Comparison of ENCODE assay signal across 8 cellular contexts in genomic region chr5:111278824-111279504, GRCh38. TPM values are rescaled to one million over a fixed set of nuclear protein-coding genes. Genes with fewer than 3 reads are reported as not detected.
DNase-seq lines count a peak whose midpoint lies in the region; ATAC-seq and TF ChIP-seq lines count a peak whose summit lies in the region.

No MANE protein-coding gene starts in this region.

- H3K9me3 ChIP-seq in OCI-LY7 (ENCODE audit: low read length) = no peaks in the 10 kb centered on the region

- H3K9me2 ChIP-seq in OCI-LY7 (ENCODE audit: insufficient read depth, low read length) = no peaks in the 10 kb centered on the region

- no peaks in the 10 kb centered on the region for H4K20me1 ChIP-seq in OCI-LY7 (ENCODE audit: insufficient read depth, low read length)

- no peak overlapping the region for H2AFZ ChIP-seq in OCI-LY7 (ENCODE audit: low read length)

- intact Hi-C loops in OCI-LY7 (cut with micrococcal nuclease; ENCODE audit: unreplicated experiment) = loop anchor here (1.0 to 2.0 kb wide), 2 partner anchors 56 to 121 kb away; no protein-coding TSS in a partner anchor

- H3K4me3 ChIP-seq in OCI-LY7 (ENCODE audit: low read depth, low read length, poor library complexity, severe bottlenecking) = no peak overlapping the region

- CTCF ChIA-PET in OCI-LY7 (lab: Charles Lee; ENCODE audit: unreplicated experiment) = interaction anchor here (1.0 kb wide), 1 partner anchor 123 kb away, joined by 4 read pairs; no protein-coding TSS in a partner anchor

- DNase-seq in AG08396 (ENCODE audit: low spot score) (peak; percentile 46), OCI-LY7 (ENCODE audit: low spot score) (peak; percentile 59), germinal center (ENCODE audit: low spot score) (peak; percentile 69), retina (peak; percentile 37), DMS79 (lab: John Stamatoyannopoulos, UW) (no peak)
- peak; percentile 75 to 84 for DNase-seq in activated T-helper 1 cell treated with anti-CD3 and anti-CD28 coated beads, Interleukin-2, amount 50 U/mL, for 16 hours (ENCODE audit: low read depth in 1 of 2, low spot score in 1 of 2)

- H3K4me1 ChIP-seq in OCI-LY7 (ENCODE audit: insufficient read depth, low read length, poor library complexity, severe bottlenecking) = peaks cover 6% of the 10 kb centered on the region

- H3K79me2 ChIP-seq in OCI-LY7 (ENCODE audit: insufficient read depth, low read depth, low read length) = no peaks in the 10 kb centered on the region

- H3K4me2 ChIP-seq in OCI-LY7 (ENCODE audit: low read length) = no peak overlapping the region

- TF ChIP-seq CTCF in OCI-LY7 (conservative IDR thresholded peaks at IDR 0.05; ENCODE audit: low read length) = peak; percentile 93

- POLR2A ChIA-PET in OCI-LY7 (lab: Charles Lee) = interaction anchor here (0.7 to 1.0 kb wide), 3 partner anchors 10 to 55 kb away, joined by 3 to 4 read pairs (median 3); no protein-coding TSS in a partner anchor

- H3K27ac ChIP-seq in OCI-LY7 (ENCODE audit: low read depth, low read length, poor library complexity, severe bottlenecking) = no peak overlapping the region

- ATAC-seq in GM18858 (IDR thresholded peaks at IDR 0.05; ENCODE audit: unreplicated experiment) (peak; percentile 53), HG03045 (IDR thresholded peaks at IDR 0.05; ENCODE audit: unreplicated experiment) (peak; percentile 82)

- H3K36me3 ChIP-seq in OCI-LY7 (ENCODE audit: insufficient read depth, low read length) = no peaks in the 10 kb centered on the region

- no TSS peak for BruUV-seq in OCI-LY7 (replicated peaks; lab: Mats Ljungman, UMichigan)

RNA-seq across cellular contexts. Expression of gene CAMK4, which starts 54.8 kb away (rescaled TPM):
- 36.5 and 40.2 TPM in 2 replicates for total RNA-seq in OCI-LY7 (2014; rRNA removed; shearing (Covaris generic))
- 25.4 and 31.2 TPM in 2 replicates for total RNA-seq in OCI-LY7 (2022)
